ENCODE assay signal across 7 cellular contexts in genomic region chr15:77896147-77897112, GRCh38.
DNase-seq lines count a peak whose midpoint lies in the region; ATAC-seq, FAIRE-seq and TF ChIP-seq lines count a peak whose summit lies in the region.
"Not testable (repeated sequence)": the region's sequence is repeated elsewhere in the genome, so short reads cannot be mapped to it uniquely, and the experiment has no call there.

No MANE protein-coding gene starts in this region.

- 80% methylated on average over 32 of the region's 32 CpGs for WGBS in right cardiac atrium
- WGBS in spleen, 5 donors: 86 to 91% (median 89%) methylated on average over 12 to 32 of the region's 32 CpGs

- H3K27ac ChIP-seq in BLaER1; right cardiac atrium (ENCODE audit: low read length); spleen: not testable (repeated sequence)

- TF ChIP-seq POLR2A in spleen (IDR thresholded peaks at IDR 0.05): not testable (repeated sequence)

- peak; percentile 93 for FAIRE-seq in bronchial epithelial cell (lab: Jason Lieb, UNC)

- not testable (repeated sequence) for ATAC-seq in Right ventricle myocardium superior (ENCODE audit: poor library complexity); right cardiac atrium; mucosa of descending colon

- not testable (repeated sequence) for H3K9me3 ChIP-seq in BLaER1; right cardiac atrium (ENCODE audit: control insufficient read depth, low read length); mucosa of descending colon; spleen

- H3K36me3 ChIP-seq in BLaER1; bronchial epithelial cell (ENCODE audit: control insufficient read depth, insufficient read depth, low read length); mucosa of descending colon (ENCODE audit: low read depth); spleen: not testable (repeated sequence)

- intact Hi-C loops in Right ventricle myocardium superior (cut with DNase I); right cardiac atrium (cut with DNase I); mucosa of descending colon (cut with DNase I, micrococcal nuclease); posterior vena cava (cut with DNase I); spleen (cut with DNase I; ENCODE audit: low total_unique reads): not testable (repeated sequence)

- H3K4me1 ChIP-seq in BLaER1: peaks cover 58% of the 10 kb centered on the region
- H3K4me1 ChIP-seq in right cardiac atrium (ENCODE audit: control insufficient read depth, insufficient read depth, low read length); mucosa of descending colon (ENCODE audit: low read depth); spleen: not testable (repeated sequence)

- not testable (repeated sequence) for H4K20me1 ChIP-seq in BLaER1

- not testable (repeated sequence) for DNase-seq in bronchial epithelial cell (ENCODE audit: low read depth)
- peak; percentile 22 for DNase-seq in Right ventricle myocardium superior
- DNase-seq in right cardiac atrium: peak in 2 of 3 donors; percentile 21 to 38
- DNase-seq in mucosa of descending colon: peak in 2 of 3 donors; percentile 16 to 27
- peak; percentile 60 for DNase-seq in posterior vena cava (ENCODE audit: low spot score)
- DNase-seq in spleen: peak; percentile 62

- not testable (repeated sequence) for H3K27me3 ChIP-seq in BLaER1; bronchial epithelial cell (ENCODE audit: control insufficient read depth, insufficient read depth, low read length); right cardiac atrium (ENCODE audit: control insufficient read depth, insufficient read depth); spleen (replicated peaks in 1 of 7)

- not testable (repeated sequence) for H3K9ac ChIP-seq in BLaER1

- not testable (repeated sequence) for H3K4me3 ChIP-seq in BLaER1; bronchial epithelial cell (ENCODE audit: low read depth, low read length); right cardiac atrium (ENCODE audit: low read length); mucosa of descending colon; spleen

- not testable (repeated sequence) for TF ChIP-seq CTCF in bronchial epithelial cell (IDR thresholded peaks at IDR 0.05; ENCODE audit: insufficient read depth, low read length, severe bottlenecking); mucosa of descending colon (IDR thresholded peaks at IDR 0.05); spleen (IDR thresholded peaks at IDR 0.05 in 8 of 11, conservative IDR thresholded peaks at IDR 0.05 in 3 of 11)

- H3K4me2 ChIP-seq in BLaER1: peak overlapping the region; percentile 49
